In genomic region chr9:82763631-82764030, GRCh38 we compare ENCODE assay signal across 16 cellular contexts.
A peak's percentile ranks its signal among the peaks of the same experiment; 100 is the strongest.
DNase-seq lines count a peak whose midpoint lies in the region; ATAC-seq, FAIRE-seq and TF ChIP-seq lines count a peak whose summit lies in the region.
"Had no signal": no experiment of that assay in that cellular context is flagged by ENCODE, and none has a peak within 500 bp of the region (broad histone marks: within the 10 kb centered on the region; RNA-seq: fewer than 3 reads in every experiment).

No MANE protein-coding gene starts in this region.

- FAIRE-seq in bronchial epithelial cell (lab: Jason Lieb, UNC) (no peak), small intestine (lab: Jason Lieb, UNC) (no peak)
- FAIRE-seq: K562, keratinocyte had no signal

- intact Hi-C loops in vagina (cut with DNase I): no loop called here

- 5 to 15% (median 11%) methylated on average over 2 of the region's 2 CpGs for WGBS in small intestine, 3 donors

- peaks cover 5% of the 10 kb centered on the region for H3K27me3 ChIP-seq in bronchial epithelial cell (ENCODE audit: control insufficient read depth, insufficient read depth, low read length)
- H3K27me3 ChIP-seq in small intestine (ENCODE audit: control insufficient read depth in 2 of 2, insufficient read depth in 2 of 2, low read length in 2 of 2): no peaks in the 10 kb centered on the region
- no peaks in the 10 kb centered on the region for H3K27me3 ChIP-seq in vagina

- H3K4me3 ChIP-seq in bronchial epithelial cell (ENCODE audit: low read depth, low read length) (no peak overlapping the region), small intestine (ENCODE audit: low read depth in 1 of 2, low read length in 2 of 2) (no peak overlapping the region), vagina (no peak overlapping the region)
- H3K4me3 ChIP-seq: K562, skin epidermis had no signal

- no peaks in the 10 kb centered on the region for H3K9me3 ChIP-seq in small intestine (ENCODE audit: control insufficient read depth, low read depth)
- no peaks in the 10 kb centered on the region for H3K9me3 ChIP-seq in vagina

- H3K27ac ChIP-seq in small intestine (ENCODE audit: low read depth in 1 of 2, low read length in 1 of 2): no peak overlapping the region
- no peak overlapping the region for H3K27ac ChIP-seq in vagina
- H3K27ac ChIP-seq: skin epidermis had no signal

- peak; percentile 4 for TF ChIP-seq CTCF in bronchial epithelial cell (IDR thresholded peaks at IDR 0.05; ENCODE audit: insufficient read depth, low read length, severe bottlenecking)
- TF ChIP-seq CTCF in vagina (IDR thresholded peaks at IDR 0.05): no peak

- DNase-seq in NCI-H748 (lab: John Stamatoyannopoulos, UW; ENCODE audit: unreplicated experiment): peak; percentile 33
- DNase-seq in NCI-H748 treated with DMSO at 0.1 percent for 48 hours (lab: John Stamatoyannopoulos, UW): no peak
- DNase-seq in NCI-H524 (lab: John Stamatoyannopoulos, UW): peak; percentile 4 to 61
- peak; percentile 15 for DNase-seq in bronchial epithelial cell (ENCODE audit: low read depth)
- peak; percentile 46 for DNase-seq in retina
- no peak for DNase-seq in small intestine
- DNase-seq in vagina (ENCODE audit: extremely low spot score in 2 of 2): no peak
- DNase-seq: activated CD4-positive, CD25-positive, alpha-beta regulatory T cell treated with anti-CD3 and anti-CD28 coated beads, Interleukin-2, amount 50 U/mL, for 72 hours; activated naive CD8-positive, alpha-beta T cell treated with anti-CD3 and anti-CD28 coated beads, Interleukin-2, amount 10 ng/mL, durations not matched to agents 7 days and 5 days; GF-D8; NCI-H1930; stimulated activated naive CD8-positive, alpha-beta T cell treated with anti-CD3 and anti-CD28 coated beads, Interleukin-15, Interleukin-2, amounts not matched to agents 100 U/mL and 50 U/mL, for 24 hours had no signal

- H3K36me3 ChIP-seq in bronchial epithelial cell (ENCODE audit: control insufficient read depth, insufficient read depth, low read length): no peaks in the 10 kb centered on the region
- no peaks in the 10 kb centered on the region for H3K36me3 ChIP-seq in small intestine (ENCODE audit: control insufficient read depth in 2 of 2, insufficient read depth in 2 of 2, low read length in 2 of 2)
- H3K36me3 ChIP-seq in vagina: no peaks in the 10 kb centered on the region

- TF ChIP-seq POLR2A in vagina (IDR thresholded peaks at IDR 0.05): no peak

- no peak for ATAC-seq in GM18858 (IDR thresholded peaks at IDR 0.05; ENCODE audit: unreplicated experiment)
- ATAC-seq: K562; stimulated activated naive CD8-positive, alpha-beta T cell treated with anti-CD3 and anti-CD28 coated beads, Interleukin-15, Interleukin-2, amounts not matched to agents 100 U/mL and 50 U/mL, for 24 hours had no signal

- H3K4me1 ChIP-seq in small intestine (ENCODE audit: control insufficient read depth in 2 of 2, insufficient read depth in 1 of 2, low read depth in 1 of 2, low read length in 1 of 2) (no peaks in the 10 kb centered on the region), vagina (no peaks in the 10 kb centered on the region)

Comparison
In these comparisons a context has a peak if more than half of its experiments do, and no peak if none do; other contexts are left out.
1. DNase-seq: peak in NCI-H748 (single experiment), NCI-H524 (2 of 2), bronchial epithelial cell (single experiment) and retina (single experiment); none in NCI-H748 treated with DMSO at 0.1 percent for 48 hours (single experiment), small intestine (single experiment) and vagina (0 of 2).